12 cellular contexts compared by ENCODE assay signal in the genomic region with DNA sequence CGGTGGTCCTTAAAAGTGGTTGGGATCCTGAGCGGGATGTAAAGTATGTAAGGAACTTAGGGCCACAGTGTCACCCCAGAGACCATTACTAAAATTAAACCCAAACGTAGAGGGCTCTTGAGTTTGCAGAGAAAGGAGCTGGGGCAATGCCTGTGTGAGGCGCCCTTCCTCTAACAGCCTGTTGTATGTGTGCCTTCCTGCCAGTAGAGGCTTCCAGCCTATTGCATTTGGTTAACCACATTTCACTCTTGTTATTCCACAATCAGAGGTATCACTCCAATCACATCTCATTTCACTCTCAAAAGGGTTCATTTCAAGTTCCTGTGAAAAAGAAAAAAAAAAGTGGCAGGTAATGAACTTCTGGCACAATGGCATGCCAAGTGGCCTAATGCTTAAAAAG. TPM values are rescaled to one million over a fixed set of nuclear protein-coding genes. Genes with fewer than 3 reads are reported as not detected.
DNase-seq lines count a peak whose midpoint lies in the region; TF ChIP-seq lines count a peak whose summit lies in the region.
"Had no signal": no experiment of that assay in that cellular context is flagged by ENCODE, and none has a peak within 500 bp of the region (broad histone marks: within the 10 kb centered on the region; RNA-seq: fewer than 3 reads in every experiment).

No MANE protein-coding gene starts in this region.

- no peak overlapping the region for H2AFZ ChIP-seq in mesenchymal stem cell (ENCODE audit: low read depth, low read length)

- H3K9me3 Mint-ChIP-seq in T-helper 2 cell treated with Interferon-gamma antibody and Interleukin-4, amounts not matched to agents 5 μg/mL and 100 μg/mL, for 36 hours: no peaks in the 10 kb centered on the region

- no peak overlapping the region for H2AK5ac ChIP-seq in mesenchymal stem cell (ENCODE audit: low read length, severe bottlenecking)

- H2BK15ac ChIP-seq in mesenchymal stem cell (ENCODE audit: low read depth, poor library complexity, severe bottlenecking): no peak overlapping the region

- H3K18ac ChIP-seq in mesenchymal stem cell (ENCODE audit: low read depth in 1 of 2, low read length in 2 of 2): no peak overlapping the region

- DNase-seq in H7 (peak; percentile 47), mesenchymal stem cell (peak; percentile 24), NCI-H748 treated with DMSO at 0.1 percent for 48 hours (lab: John Stamatoyannopoulos, UW) (no peak), substantia nigra (lab: John Stamatoyannopoulos, UW) (no peak), NCI-H2081 (lab: John Stamatoyannopoulos, UW) (no peak), HuH-7.5 (ENCODE audit: low spot score) (no peak)
- DNase-seq in T-helper 2 cell treated with Interferon-gamma antibody and Interleukin-4, amounts not matched to agents 5 μg/mL and 100 μg/mL, for 36 hours (ENCODE audit: low spot score): peak; percentile 21
- DNase-seq: KG1 had no signal

- H3K27me3 ChIP-seq in H7 (ENCODE audit: control insufficient read depth, insufficient read depth, low read length) (no peaks in the 10 kb centered on the region), mesenchymal stem cell (ENCODE audit: control insufficient read depth in 1 of 2, insufficient read depth in 1 of 2, low read length in 2 of 2) (no peaks in the 10 kb centered on the region)

- no peak overlapping the region for H4K91ac ChIP-seq in mesenchymal stem cell (ENCODE audit: low read length)

- no peak overlapping the region for H2BK120ac ChIP-seq in mesenchymal stem cell (ENCODE audit: low read depth, low read length)

- H3K23ac ChIP-seq in mesenchymal stem cell (ENCODE audit: low read length in 2 of 2): no peak overlapping the region

- H3K4me3 ChIP-seq in H7 (ENCODE audit: insufficient read depth, low read depth, low read length) (no peak overlapping the region), mesenchymal stem cell (ENCODE audit: insufficient read depth in 1 of 2, low read depth in 1 of 2, low read length in 2 of 2) (no peak overlapping the region)
- H3K4me3 ChIP-seq: HAP-1, thoracic aorta had no signal

- H3K9ac ChIP-seq in mesenchymal stem cell (ENCODE audit: low read length): no peak overlapping the region

- H3K36me3 Mint-ChIP-seq in T-helper 2 cell treated with Interferon-gamma antibody and Interleukin-4, amounts not matched to agents 5 μg/mL and 100 μg/mL, for 36 hours (ENCODE audit: low read depth): peaks cover 24% of the 10 kb centered on the region
- H3K36me3 Mint-ChIP-seq: activated naive CD8-positive, alpha-beta T cell had no signal

- TF ChIP-seq CTCF in GM12874 (IDR thresholded peaks at IDR 0.05; ENCODE audit: insufficient read depth, low read depth, low read length): 0 out of 2 replicates have a peak, but pooled peaks have one; percentile 6

- no peak overlapping the region for H3K14ac ChIP-seq in mesenchymal stem cell (ENCODE audit: low read length in 2 of 2)

- H2BK5ac ChIP-seq in mesenchymal stem cell (ENCODE audit: low read depth, low read length, poor library complexity, severe bottlenecking): no peak overlapping the region

- H3K79me1 ChIP-seq in mesenchymal stem cell (replicated peaks; ENCODE audit: low read length, poor library complexity, severe bottlenecking): peaks cover 5% of the 10 kb centered on the region

- H3K36me3 ChIP-seq in H7 (replicated peaks; ENCODE audit: control insufficient read depth, insufficient read depth, low read length) (no peaks in the 10 kb centered on the region), mesenchymal stem cell (ENCODE audit: control insufficient read depth in 1 of 2, insufficient read depth in 2 of 2, low read depth in 1 of 2, low read length in 2 of 2) (peaks cover 0 to 6% of the 10 kb centered on the region in 2 experiments)
- H3K36me3 ChIP-seq: thoracic aorta had no signal

- no peak overlapping the region for H2BK12ac ChIP-seq in mesenchymal stem cell (ENCODE audit: low read length in 2 of 2)

- no peak overlapping the region for H4K8ac ChIP-seq in mesenchymal stem cell (ENCODE audit: low read length)

- 69% methylated on average over 2 of the region's 4 CpGs for WGBS in mesenchymal stem cell

- no peak overlapping the region for H3K4me2 ChIP-seq in mesenchymal stem cell (ENCODE audit: low read length, poor library complexity, severe bottlenecking)

- peak overlapping the region; percentile 55 for H3K4me3 Mint-ChIP-seq in T-helper 2 cell treated with Interferon-gamma antibody and Interleukin-4, amounts not matched to agents 5 μg/mL and 100 μg/mL, for 36 hours
- H3K4me3 Mint-ChIP-seq: activated naive CD8-positive, alpha-beta T cell had no signal

- no peaks in the 10 kb centered on the region for H3K4me1 ChIP-seq in mesenchymal stem cell (ENCODE audit: control insufficient read depth, insufficient read depth, low read depth, low read length)
- H3K4me1 ChIP-seq: HAP-1 had no signal

- no peak overlapping the region for H3K4ac ChIP-seq in mesenchymal stem cell (ENCODE audit: low read depth in 1 of 2, low read length in 2 of 2)

- no peak overlapping the region for H3K27ac Mint-ChIP-seq in T-helper 2 cell treated with Interferon-gamma antibody and Interleukin-4, amounts not matched to agents 5 μg/mL and 100 μg/mL, for 36 hours
- H3K27ac Mint-ChIP-seq: activated naive CD8-positive, alpha-beta T cell had no signal

- H3K9me3 ChIP-seq in mesenchymal stem cell (ENCODE audit: control insufficient read depth, low read length): no peaks in the 10 kb centered on the region
- H3K9me3 ChIP-seq: HAP-1, thoracic aorta had no signal

- H3K27me3 Mint-ChIP-seq in T-helper 2 cell treated with Interferon-gamma antibody and Interleukin-4, amounts not matched to agents 5 μg/mL and 100 μg/mL, for 36 hours (ENCODE audit: low read depth): no peaks in the 10 kb centered on the region
- H3K27me3 Mint-ChIP-seq: activated naive CD8-positive, alpha-beta T cell had no signal

- H3K27ac ChIP-seq in mesenchymal stem cell (ENCODE audit: low read length, poor library complexity, severe bottlenecking) (no peak overlapping the region), substantia nigra (ENCODE audit: low read depth, low read length, poor library complexity, severe bottlenecking) (no peak overlapping the region)
- H3K27ac ChIP-seq: thoracic aorta had no signal

- H3K4me1 Mint-ChIP-seq in T-helper 2 cell treated with Interferon-gamma antibody and Interleukin-4, amounts not matched to agents 5 μg/mL and 100 μg/mL, for 36 hours (ENCODE audit: low read depth): peaks cover 24% of the 10 kb centered on the region

RNA-seq across cellular contexts. Expression of a gene that starts 29.4 kb away (rescaled TPM):
- 15.4 and 19.4 TPM in 2 replicates for total RNA-seq in H7 (2014; rRNA removed; shearing (Covaris generic))
- 2.7 TPM for polyA plus RNA-seq in mesenchymal stem cell (2013, experiment 1 of 2)
- 2.9 TPM for polyA plus RNA-seq in mesenchymal stem cell (2013, experiment 2 of 2)

Comparison
In these comparisons a context has a peak if more than half of its experiments do, and no peak if none do; other contexts are left out.
1. DNase-seq: peak in H7 (single experiment), T-helper 2 cell treated with Interferon-gamma antibody and Interleukin-4, amounts not matched to agents 5 μg/mL and 100 μg/mL, for 36 hours (single experiment) and mesenchymal stem cell (single experiment); none in NCI-H748 treated with DMSO at 0.1 percent for 48 hours (single experiment), substantia nigra (0 of 49), NCI-H2081 (0 of 2) and HuH-7.5 (single experiment).